ENCODE assay signal across 29 cellular contexts in genomic region chr2:127309468-127309867, GRCh38.
"Had no signal": no experiment of that assay in that cellular context is flagged by ENCODE, and none has a peak within 500 bp of the region (broad histone marks: within the 10 kb centered on the region; RNA-seq: fewer than 3 reads in every experiment).

No MANE protein-coding gene starts in this region.

- H3K27ac Mint-ChIP-seq: dendritic cell treated with granulocyte-macrophage colony-stimulating factor and Interleukin-4, amounts not matched to agents 40 ng/mL and 50 ng/mL, for 4 days; effector memory CD8-positive, alpha-beta T cell; endodermal cell had no signal

- H3K27me3 Mint-ChIP-seq: dendritic cell treated with granulocyte-macrophage colony-stimulating factor and Interleukin-4, amounts not matched to agents 40 ng/mL and 50 ng/mL, for 4 days; effector memory CD8-positive, alpha-beta T cell had no signal

- H3K27me3 ChIP-seq: colonic mucosa, dorsolateral prefrontal cortex, esophagus muscularis mucosa, esophagus squamous epithelium, foreskin keratinocyte, gastrocnemius medialis, gastroesophageal sphincter, heart left ventricle, heart right ventricle had no signal

- H3K4me3 ChIP-seq: colonic mucosa, coronary artery, dorsolateral prefrontal cortex, esophagus muscularis mucosa, esophagus squamous epithelium, gastrocnemius medialis, gastroesophageal sphincter, heart left ventricle, heart right ventricle had no signal

- DNase-seq: colonic mucosa; cortex of kidney; dermis blood vessel endothelial cell; dorsolateral prefrontal cortex; effector CD4-positive, alpha-beta T cell; effector CD8-positive, alpha-beta T cell; effector memory CD4-positive, alpha-beta T cell; effector memory CD8-positive, alpha-beta T cell; endodermal cell; erythroblast; esophagus squamous epithelium; foreskin fibroblast; foreskin keratinocyte; foreskin melanocyte; gastrocnemius medialis; glutamatergic neuron; head of caudate nucleus; heart left ventricle; heart right ventricle had no signal

- H3K4me1 ChIP-seq: colonic mucosa, esophagus muscularis mucosa, esophagus squamous epithelium, foreskin keratinocyte, gastrocnemius medialis, gastroesophageal sphincter, heart left ventricle had no signal

- FAIRE-seq: colon, endometrium, endothelial cell of umbilical vein, frontal cortex had no signal

- ATAC-seq: effector memory CD8-positive, alpha-beta T cell; esophagus mucosa; foreskin keratinocyte; gastrocnemius medialis; gastroesophageal sphincter; heart left ventricle; heart right ventricle had no signal

- H3K4me3 Mint-ChIP-seq: dendritic cell treated with granulocyte-macrophage colony-stimulating factor and Interleukin-4, amounts not matched to agents 40 ng/mL and 50 ng/mL, for 4 days; effector memory CD8-positive, alpha-beta T cell; endodermal cell had no signal

- H3K4me1 Mint-ChIP-seq: endodermal cell had no signal

- H3K27ac ChIP-seq: colonic mucosa, coronary artery, epithelial cell of prostate, esophagus muscularis mucosa, esophagus squamous epithelium, foreskin keratinocyte, gastrocnemius medialis, gastroesophageal sphincter, heart left ventricle, heart right ventricle had no signal

- H3K9me3 ChIP-seq: colonic mucosa, esophagus muscularis mucosa, esophagus squamous epithelium, gastrocnemius medialis, gastroesophageal sphincter, heart left ventricle, heart right ventricle had no signal
